17 cellular contexts compared by ENCODE assay signal in genomic region chr2:145931836-145932352, GRCh38.
DNase-seq lines count a peak whose midpoint lies in the region; TF ChIP-seq lines count a peak whose summit lies in the region.
"Had no signal": no experiment of that assay in that cellular context is flagged by ENCODE, and none has a peak within 500 bp of the region (broad histone marks: within the 10 kb centered on the region; RNA-seq: fewer than 3 reads in every experiment).

No MANE protein-coding gene starts in this region.

- H3K9me3 ChIP-seq in A673 (ENCODE audit: low read depth, low read length, poor library complexity, severe bottlenecking) (no peaks in the 10 kb centered on the region), HUES48 (ENCODE audit: control insufficient read depth, insufficient read depth, low read length) (no peaks in the 10 kb centered on the region), hepatocyte (ENCODE audit: low read depth) (no peaks in the 10 kb centered on the region)

- peak overlapping the region; percentile 37 for H2AFZ ChIP-seq in hepatocyte

- H3K4me2 ChIP-seq in hepatocyte: no peak overlapping the region

- H3K27me3 ChIP-seq in A673 (replicated peaks; ENCODE audit: insufficient read depth, low read depth, low read length, poor library complexity): no peaks in the 10 kb centered on the region
- H3K27me3 ChIP-seq in HUES48 (ENCODE audit: control insufficient read depth, insufficient read depth, low read length): no peaks in the 10 kb centered on the region
- H3K27me3 ChIP-seq in hepatocyte: no peaks in the 10 kb centered on the region

- POLR2A ChIA-PET in A673 (lab: Charles Lee; ENCODE audit: low non-redundant PET): interaction anchor here (0.7 kb wide), 1 partner anchor 1370 kb away, joined by 4 read pairs; no protein-coding TSS in a partner anchor

- H3K9me2 ChIP-seq in hepatocyte (replicated peaks; ENCODE audit: insufficient read depth): no peaks in the 10 kb centered on the region

- no peak overlapping the region for H3K27ac ChIP-seq in A673 (ENCODE audit: low read depth, low read length, poor library complexity, severe bottlenecking)
- peak overlapping the region; percentile 74 for H3K27ac ChIP-seq in HUES48 (ENCODE audit: low read depth, low read length)
- no peak overlapping the region for H3K27ac ChIP-seq in hepatocyte

- H3K4me3 ChIP-seq in A673 (ENCODE audit: low read depth, low read length, poor library complexity, severe bottlenecking): peak overlapping the region; percentile 16
- H3K4me3 ChIP-seq in HUES48 (ENCODE audit: low read depth, low read length): no peak overlapping the region
- no peak overlapping the region for H3K4me3 ChIP-seq in hepatocyte

- CTCF ChIA-PET in A673 (lab: Charles Lee): no interaction called here

- H3K9ac ChIP-seq in HUES48 (ENCODE audit: low read depth, low read length): no peak overlapping the region

- BruUV-seq in A673 (replicated peaks; lab: Mats Ljungman, UMichigan): no TSS peak

- TF ChIP-seq CTCF in A673 (conservative IDR thresholded peaks at IDR 0.05; ENCODE audit: low read depth, low read length): no peak
- no peak for TF ChIP-seq CTCF in hepatocyte (IDR thresholded peaks at IDR 0.05; ENCODE audit: poor library complexity)

- DNase-seq in A673 (ENCODE audit: low spot score) (peak; percentile 90), NCI-H69 (lab: John Stamatoyannopoulos, UW) (peak; percentile 66), hepatocyte (ENCODE audit: low spot score) (no peak), cerebellar nuclear complex (lab: John Stamatoyannopoulos, UW) (no peak), T-helper 9 cell (no peak)
- no peak for DNase-seq in activated naive CD4-positive, alpha-beta T cell treated with Interleukin-2 at 50 U/mL for 16 hours
- no peak for DNase-seq in activated CD4-positive, CD25-positive, alpha-beta regulatory T cell treated with anti-CD3 and anti-CD28 coated beads, Interleukin-2, amount 50 U/mL, for 72 hours
- DNase-seq: ACHN; activated B cell treated with CpG ODN at 0.5 μM for 24 hours; activated CD8-positive, alpha-beta memory T cell treated with anti-CD3 and anti-CD28 coated beads, Interleukin-2, amount 10 ng/mL, durations not matched to agents 7 days and 5 days; aorta; CD4-positive, CD25-positive, alpha-beta regulatory T cell; GOT3; NCI-H2029; stimulated activated CD4-positive, alpha-beta T cell treated with anti-CD3 and anti-CD28 coated beads, Interleukin-1b, Interleukin-23, amount 100 ng/mL, for 48 hours; T-helper 17 cell had no signal

- 59% methylated on average over 1 of the region's 1 CpG for WGBS in hepatocyte (ENCODE audit: low lambda C conversion rate, missing lambda C conversion rate)

- H3K79me2 ChIP-seq in hepatocyte: no peaks in the 10 kb centered on the region

- H3K4me1 ChIP-seq in A673 (ENCODE audit: insufficient read depth, low read length, poor library complexity, severe bottlenecking): peaks cover 27% of the 10 kb centered on the region
- peaks cover 43% of the 10 kb centered on the region for H3K4me1 ChIP-seq in HUES48 (ENCODE audit: control insufficient read depth, insufficient read depth, low read length)
- H3K4me1 ChIP-seq in hepatocyte (ENCODE audit: insufficient read depth): no peaks in the 10 kb centered on the region

- H3K36me3 ChIP-seq in A673 (ENCODE audit: insufficient read depth, low read length, poor library complexity, severe bottlenecking): no peaks in the 10 kb centered on the region
- H3K36me3 ChIP-seq in HUES48 (ENCODE audit: control insufficient read depth, insufficient read depth, low read length): no peaks in the 10 kb centered on the region
- no peaks in the 10 kb centered on the region for H3K36me3 ChIP-seq in hepatocyte (replicated peaks; ENCODE audit: insufficient read depth, low read depth)

- intact Hi-C loops in A673 (cut with micrococcal nuclease; ENCODE audit: unreplicated experiment): loop anchor here (5.0 to 10.0 kb wide), 3 partner anchors 303 to 593 kb away; no protein-coding TSS in a partner anchor

- no peaks in the 10 kb centered on the region for H4K20me1 ChIP-seq in hepatocyte (ENCODE audit: insufficient read depth, poor library complexity, severe bottlenecking)

Comparison
In these comparisons a context has a peak if more than half of its experiments do, and no peak if none do; other contexts are left out.
1. DNase-seq: peak in A673 (single experiment) and NCI-H69 (single experiment); none in hepatocyte (single experiment), cerebellar nuclear complex (0 of 2), activated naive CD4-positive, alpha-beta T cell treated with Interleukin-2 at 50 U/mL for 16 hours (single experiment), activated CD4-positive, CD25-positive, alpha-beta regulatory T cell treated with anti-CD3 and anti-CD28 coated beads, Interleukin-2, amount 50 U/mL, for 72 hours (single experiment) and T-helper 9 cell (single experiment).